Comparison of ENCODE assay signal across 20 cellular contexts in genomic region chr6:53959717-53960116, GRCh38.
A peak's percentile ranks its signal among the peaks of the same experiment; 100 is the strongest.
DNase-seq lines count a peak whose midpoint lies in the region; ATAC-seq and TF ChIP-seq lines count a peak whose summit lies in the region.
"Had no signal": no experiment of that assay in that cellular context is flagged by ENCODE, and none has a peak within 500 bp of the region (broad histone marks: within the 10 kb centered on the region; RNA-seq: fewer than 3 reads in every experiment).

No MANE protein-coding gene starts in this region.

- H3K9me3 ChIP-seq in mammary epithelial cell (replicated peaks; ENCODE audit: insufficient read depth, low read length) (no peaks in the 10 kb centered on the region), hepatocyte (ENCODE audit: low read depth) (no peaks in the 10 kb centered on the region)
- H3K9me3 ChIP-seq: BLaER1 treated with 17β-estradiol and CSF1 and Interleukin-3, amounts not matched to agents 10 nM and 100 nM; SK-N-SH had no signal

- no peaks in the 10 kb centered on the region for H3K36me3 Mint-ChIP-seq in MCF 10A (ENCODE audit: insufficient read depth, unreplicated experiment)
- H3K36me3 Mint-ChIP-seq in immature natural killer cell: no peaks in the 10 kb centered on the region

- no peak overlapping the region for H3K27ac Mint-ChIP-seq in MCF 10A (ENCODE audit: low read depth, unreplicated experiment)
- H3K27ac Mint-ChIP-seq in immature natural killer cell: no peak overlapping the region

- 50% methylated on average over 2 of the region's 2 CpGs for WGBS in mammary epithelial cell (ENCODE audit: low coverage, missing lambda C conversion rate)
- 57% methylated on average over 2 of the region's 2 CpGs for WGBS in hepatocyte (ENCODE audit: low lambda C conversion rate, missing lambda C conversion rate)

- no peak for ATAC-seq in esophagus mucosa
- no peak for ATAC-seq in HG02610 (IDR thresholded peaks at IDR 0.05; ENCODE audit: unreplicated experiment)
- no peak for ATAC-seq in GM21717 (IDR thresholded peaks at IDR 0.05; ENCODE audit: unreplicated experiment)
- ATAC-seq: GM12878 had no signal

- H3K4me2 ChIP-seq in mammary epithelial cell (ENCODE audit: insufficient read depth, low read depth, low read length): no peak overlapping the region
- no peak overlapping the region for H3K4me2 ChIP-seq in hepatocyte
- H3K4me2 ChIP-seq: BLaER1 treated with 17β-estradiol and CSF1 and Interleukin-3, amounts not matched to agents 10 nM and 100 nM; SK-N-SH had no signal

- no peaks in the 10 kb centered on the region for H3K9me3 Mint-ChIP-seq in MCF 10A (ENCODE audit: unreplicated experiment)
- H3K9me3 Mint-ChIP-seq in immature natural killer cell: peaks cover 0 to 2% (median 0%) of the 10 kb centered on the region in 6 donors

- CTCF ChIA-PET in mammary epithelial cell (lab: Charles Lee; ENCODE audit: low non-redundant PET): no interaction called here
- CTCF ChIA-PET in MCF 10A (lab: Yijun Ruan, JAX): interaction anchor here (0.6 to 6.1 kb wide), 3 partner anchors 10 to 231 kb away, joined by 3 to 67 read pairs (median 3); no protein-coding TSS in a partner anchor

- H3K27me3 Mint-ChIP-seq in MCF 10A (ENCODE audit: insufficient read depth, unreplicated experiment): no peaks in the 10 kb centered on the region
- H3K27me3 Mint-ChIP-seq in immature natural killer cell (ENCODE audit: low read depth in 3 of 3): peaks cover 0 to 2% (median 0%) of the 10 kb centered on the region in 3 donors

- H3K4me1 ChIP-seq in mammary epithelial cell (ENCODE audit: insufficient read depth, low read length) (no peaks in the 10 kb centered on the region), hepatocyte (ENCODE audit: insufficient read depth) (peaks cover 10% of the 10 kb centered on the region)

- H3K9ac ChIP-seq in mammary epithelial cell (ENCODE audit: insufficient read depth, low read length): no peak overlapping the region
- H3K9ac ChIP-seq: BLaER1 treated with 17β-estradiol and CSF1 and Interleukin-3, amounts not matched to agents 10 nM and 100 nM; SK-N-SH had no signal

- H3K27ac ChIP-seq in mammary epithelial cell (ENCODE audit: insufficient read depth, low read depth, low read length) (no peak overlapping the region), hepatocyte (peak overlapping the region; percentile 25)
- H3K27ac ChIP-seq: 22Rv1; BLaER1 treated with 17β-estradiol and CSF1 and Interleukin-3, amounts not matched to agents 10 nM and 100 nM had no signal

- no peaks in the 10 kb centered on the region for H3K27me3 ChIP-seq in mammary epithelial cell (ENCODE audit: insufficient read depth, low read length)
- no peaks in the 10 kb centered on the region for H3K27me3 ChIP-seq in hepatocyte
- H3K27me3 ChIP-seq: BLaER1 treated with 17β-estradiol and CSF1 and Interleukin-3, amounts not matched to agents 10 nM and 100 nM had no signal

- intact Hi-C loops in mammary epithelial cell (cut with micrococcal nuclease) (no loop called here), MCF 10A (cut with micrococcal nuclease) (loop anchor here (5.0 kb wide), 1 partner anchor 227 kb away; no protein-coding TSS in a partner anchor)

- no peaks in the 10 kb centered on the region for H3K79me2 ChIP-seq in mammary epithelial cell (ENCODE audit: insufficient read depth, low read length)
- no peaks in the 10 kb centered on the region for H3K79me2 ChIP-seq in hepatocyte

- no peak overlapping the region for H3K4me3 Mint-ChIP-seq in MCF 10A (ENCODE audit: unreplicated experiment)
- no peak overlapping the region for H3K4me3 Mint-ChIP-seq in immature natural killer cell

- H3K36me3 ChIP-seq in mammary epithelial cell (ENCODE audit: insufficient read depth, low read length): no peaks in the 10 kb centered on the region
- H3K36me3 ChIP-seq in hepatocyte (replicated peaks; ENCODE audit: insufficient read depth, low read depth): no peaks in the 10 kb centered on the region
- H3K36me3 ChIP-seq: BLaER1 treated with 17β-estradiol and CSF1 and Interleukin-3, amounts not matched to agents 10 nM and 100 nM had no signal

- no peak overlapping the region for H2AFZ ChIP-seq in mammary epithelial cell (ENCODE audit: low read depth, low read length)
- H2AFZ ChIP-seq in hepatocyte: no peak overlapping the region

- H4K20me1 ChIP-seq in mammary epithelial cell (ENCODE audit: insufficient read depth, low read length): no peaks in the 10 kb centered on the region
- H4K20me1 ChIP-seq in hepatocyte (ENCODE audit: insufficient read depth, poor library complexity, severe bottlenecking): no peaks in the 10 kb centered on the region
- H4K20me1 ChIP-seq: BLaER1 treated with 17β-estradiol and CSF1 and Interleukin-3, amounts not matched to agents 10 nM and 100 nM had no signal

- in situ Hi-C loops in mammary epithelial cell (cut with MboI; ENCODE audit: low sequenced_read_pairs in 2 of 2): loop anchor here (10.0 to 25.0 kb wide), 3 partner anchors 155 to 472 kb away; no protein-coding TSS in a partner anchor

- H3K4me3 ChIP-seq in mammary epithelial cell (replicated peaks in 1 of 3; ENCODE audit: insufficient read depth in 1 of 3, low read depth in 2 of 3, low read length in 3 of 3) (no peak overlapping the region), hepatocyte (no peak overlapping the region)
- H3K4me3 ChIP-seq: BLaER1 treated with 17β-estradiol and CSF1 and Interleukin-3, amounts not matched to agents 10 nM and 100 nM; GM12878 had no signal

- TF ChIP-seq CTCF in mammary epithelial cell (conservative IDR thresholded peaks at IDR 0.05 in 1 of 2, IDR thresholded peaks at IDR 0.05 in 1 of 2; ENCODE audit: extremely low read depth in 1 of 2, insufficient read depth in 1 of 2, low read depth in 1 of 2, low read length in 2 of 2): no peak
- TF ChIP-seq CTCF in MCF 10A (IDR thresholded peaks at IDR 0.05; ENCODE audit: unreplicated experiment): no peak
- no peak for TF ChIP-seq CTCF in hepatocyte (IDR thresholded peaks at IDR 0.05; ENCODE audit: poor library complexity)

- POLR2A ChIA-PET in MCF 10A (lab: Yijun Ruan, JAX): interaction anchor here (0.6 to 2.7 kb wide), 4 partner anchors 9 to 1799 kb away, joined by 3 to 15 read pairs (median 3); partner anchors contain the start of gene LRRC1

- H3K9me2 ChIP-seq in hepatocyte (replicated peaks; ENCODE audit: insufficient read depth): no peaks in the 10 kb centered on the region
- H3K9me2 ChIP-seq: SK-N-SH had no signal

- dilution Hi-C loops in mammary epithelial cell (cut with HindIII; ENCODE audit: low sequenced_read_pairs): no loop called here

- peak; percentile 24 for DNase-seq in mammary epithelial cell
- no peak for DNase-seq in MCF 10A (ENCODE audit: unreplicated experiment)
- DNase-seq in RPMI7951 (ENCODE audit: low read depth): peak; percentile 29
- no peak for DNase-seq in hepatocyte (ENCODE audit: low spot score)
- no peak for DNase-seq in immature natural killer cell
- DNase-seq: GOT3; NCI-H146; NCI-H2081 treated with DMSO at 0.1 percent for 48 hours; NCI-H345; NCI-H69; NK-92 treated with Interleukin-12 subunit alpha and Interleukin-12 subunit beta, amount 100 ng/mL, for 24 hours; OCI-M1; SK-N-SH; T-helper 1 cell had no signal

- H3K4me1 Mint-ChIP-seq in MCF 10A (ENCODE audit: insufficient read depth, unreplicated experiment) (no peaks in the 10 kb centered on the region), immature natural killer cell (no peaks in the 10 kb centered on the region)

- BruUV-seq in mammary epithelial cell (replicated peaks; lab: Mats Ljungman, UMichigan): no TSS peak
- no TSS peak for BruUV-seq in MCF 10A (replicated peaks; lab: Mats Ljungman, UMichigan)

Comparison
In these comparisons a context has a peak if more than half of its experiments do, and no peak if none do; other contexts are left out.
1. DNase-seq: peak in mammary epithelial cell (single experiment) and RPMI7951 (single experiment); none in MCF 10A (single experiment), hepatocyte (single experiment) and immature natural killer cell (0 of 3).